10 cellular contexts compared by ENCODE assay signal in the genomic region with DNA sequence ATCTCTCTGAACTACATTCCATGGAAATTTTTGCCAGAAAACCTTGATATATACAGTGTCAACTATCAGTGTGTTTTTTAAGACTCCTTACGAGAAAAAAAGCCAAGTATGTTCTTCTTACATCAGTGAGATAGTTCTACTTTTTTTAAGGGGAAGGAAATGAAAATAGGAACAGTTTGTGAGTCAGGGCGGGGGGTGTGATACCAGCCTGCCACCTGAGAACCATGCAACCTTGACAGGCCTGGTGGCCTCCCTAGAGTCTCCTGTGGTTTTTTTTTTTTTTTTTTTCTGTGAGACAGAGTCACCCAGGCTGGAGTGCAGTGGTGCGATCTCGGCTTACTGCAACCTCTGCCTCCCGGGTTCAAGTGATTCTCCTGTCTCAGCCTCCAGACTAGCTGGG.
DNase-seq lines count a peak whose midpoint lies in the region; ATAC-seq and TF ChIP-seq lines count a peak whose summit lies in the region.
"Had no signal": no experiment of that assay in that cellular context is flagged by ENCODE, and none has a peak within 500 bp of the region (broad histone marks: within the 10 kb centered on the region; RNA-seq: fewer than 3 reads in every experiment).

No MANE protein-coding gene starts in this region.

- H3K36me3 ChIP-seq in spleen = no peaks in the 10 kb centered on the region

- peaks cover 0 to 6% (median 0%) of the 10 kb centered on the region in 8 donors for H3K9me3 ChIP-seq in spleen

- H3K4me3 ChIP-seq in spleen (peak overlapping the region in 1 of 8 donors; percentile 56), lower leg skin (ENCODE audit: low read depth, poor library complexity, severe bottlenecking) (no peak overlapping the region)

- H3K27ac ChIP-seq in spleen (peak overlapping the region; percentile 69 to 95 (median 88)), RWPE1 (no peak overlapping the region)

- no peaks in the 10 kb centered on the region for H3K9me3 Mint-ChIP-seq in activated naive CD4-positive, alpha-beta T cell treated with anti-CD3 and anti-CD28 coated beads for 36 hours
- peaks cover 7% of the 10 kb centered on the region for H3K9me3 Mint-ChIP-seq in activated naive CD4-positive, alpha-beta T cell treated with anti-CD3 and anti-CD28 coated beads, Interleukin-2, amount 10 ng/mL, durations not matched to agents 7 days and 5 days
- H3K9me3 Mint-ChIP-seq: activated naive CD4-positive, alpha-beta T cell treated with anti-CD3 and anti-CD28 coated beads, Interleukin-2, amount 50 U/mL, for 24 hours had no signal

- H3K4me3 Mint-ChIP-seq in activated naive CD4-positive, alpha-beta T cell treated with anti-CD3 and anti-CD28 coated beads for 36 hours = no peak overlapping the region
- H3K4me3 Mint-ChIP-seq in activated naive CD4-positive, alpha-beta T cell treated with anti-CD3 and anti-CD28 coated beads, Interleukin-2, amount 10 ng/mL, durations not matched to agents 7 days and 5 days = no peak overlapping the region
- H3K4me3 Mint-ChIP-seq: activated naive CD4-positive, alpha-beta T cell treated with anti-CD3 and anti-CD28 coated beads, Interleukin-2, amount 50 U/mL, for 24 hours had no signal

- peak; percentile 65 for DNase-seq in activated naive CD4-positive, alpha-beta T cell treated with anti-CD3 and anti-CD28 coated beads for 36 hours
- DNase-seq in activated naive CD4-positive, alpha-beta T cell treated with anti-CD3 and anti-CD28 coated beads, Interleukin-2, amount 10 ng/mL, durations not matched to agents 7 days and 5 days = no peak
- DNase-seq in MV-4-11 (lab: John Stamatoyannopoulos, UW) = peak; percentile 77
- peak; percentile 87 for DNase-seq in spleen
- no peak for DNase-seq in lower leg skin (ENCODE audit: low spot score in 2 of 2)
- no peak for DNase-seq in RWPE1 (ENCODE audit: low spot score)
- DNase-seq in DMS 273 treated with DMSO at 0.1 percent for 48 hours (lab: John Stamatoyannopoulos, UW) = no peak

- ATAC-seq in HG02623 (IDR thresholded peaks at IDR 0.05; ENCODE audit: unreplicated experiment) = peak; percentile 84

- TF ChIP-seq POLR2A in spleen (IDR thresholded peaks at IDR 0.05) (no peak), lower leg skin (IDR thresholded peaks at IDR 0.05) (no peak)

- CTCF ChIA-PET in activated naive CD4-positive, alpha-beta T cell treated with anti-CD3 and anti-CD28 coated beads for 36 hours (lab: Charles Lee) = interaction anchor here (1.4 kb wide), 1 partner anchor 72 kb away, joined by 4 read pairs; no protein-coding TSS in a partner anchor
- CTCF ChIA-PET in activated naive CD4-positive, alpha-beta T cell treated with anti-CD3 and anti-CD28 coated beads, Interleukin-2, amount 10 ng/mL, durations not matched to agents 7 days and 5 days (lab: Charles Lee) = no interaction called here
- CTCF ChIA-PET in RWPE1 (lab: Yijun Ruan, JAX) = interaction anchor here (0.9 kb wide), 1 partner anchor 73 kb away, joined by 3 read pairs; no protein-coding TSS in a partner anchor

- H3K27me3 ChIP-seq in spleen (replicated peaks in 1 of 7) = no peaks in the 10 kb centered on the region

- WGBS in spleen, 5 donors = 27 to 46% (median 30%) methylated on average over 5 of the region's 5 CpGs
- 78 to 85% methylated on average over 5 of the region's 5 CpGs for WGBS in lower leg skin, 2 donors

- POLR2A ChIA-PET in RWPE1 (lab: Yijun Ruan, JAX; ENCODE audit: low non-redundant PET) = no interaction called here

- peaks cover 2 to 76% (median 59%) of the 10 kb centered on the region in 6 donors for H3K4me1 ChIP-seq in spleen

- peak in 1 of 11 experiments; percentile 18 for TF ChIP-seq CTCF in spleen (IDR thresholded peaks at IDR 0.05 in 8 of 11, conservative IDR thresholded peaks at IDR 0.05 in 3 of 11)
- no peak for TF ChIP-seq CTCF in lower leg skin (IDR thresholded peaks at IDR 0.05)
- TF ChIP-seq CTCF in RWPE1 (conservative IDR thresholded peaks at IDR 0.05; ENCODE audit: low read depth) = no peak

- H3K27ac Mint-ChIP-seq in activated naive CD4-positive, alpha-beta T cell treated with anti-CD3 and anti-CD28 coated beads for 36 hours = no peak overlapping the region
- no peak overlapping the region for H3K27ac Mint-ChIP-seq in activated naive CD4-positive, alpha-beta T cell treated with anti-CD3 and anti-CD28 coated beads, Interleukin-2, amount 10 ng/mL, durations not matched to agents 7 days and 5 days
- H3K27ac Mint-ChIP-seq: activated naive CD4-positive, alpha-beta T cell treated with anti-CD3 and anti-CD28 coated beads, Interleukin-2, amount 50 U/mL, for 24 hours had no signal

- intact Hi-C loops in activated naive CD4-positive, alpha-beta T cell treated with anti-CD3 and anti-CD28 coated beads for 36 hours (cut with micrococcal nuclease) = loop anchor here (10.0 kb wide), 1 partner anchor 250 kb away; a partner anchor contains a TSS
- intact Hi-C loops in spleen (cut with DNase I; ENCODE audit: low total_unique reads) = no loop called here
- intact Hi-C loops in lower leg skin (cut with DNase I; ENCODE audit: low total_unique reads) = no loop called here

- H3K36me3 Mint-ChIP-seq in activated naive CD4-positive, alpha-beta T cell treated with anti-CD3 and anti-CD28 coated beads for 36 hours (ENCODE audit: low read depth) = no peaks in the 10 kb centered on the region
- no peaks in the 10 kb centered on the region for H3K36me3 Mint-ChIP-seq in activated naive CD4-positive, alpha-beta T cell treated with anti-CD3 and anti-CD28 coated beads, Interleukin-2, amount 10 ng/mL, durations not matched to agents 7 days and 5 days
- H3K36me3 Mint-ChIP-seq: activated naive CD4-positive, alpha-beta T cell treated with anti-CD3 and anti-CD28 coated beads, Interleukin-2, amount 50 U/mL, for 24 hours had no signal

- H3K27me3 Mint-ChIP-seq in activated naive CD4-positive, alpha-beta T cell treated with anti-CD3 and anti-CD28 coated beads for 36 hours (ENCODE audit: low read depth) = no peaks in the 10 kb centered on the region
- no peaks in the 10 kb centered on the region for H3K27me3 Mint-ChIP-seq in activated naive CD4-positive, alpha-beta T cell treated with anti-CD3 and anti-CD28 coated beads, Interleukin-2, amount 10 ng/mL, durations not matched to agents 7 days and 5 days
- H3K27me3 Mint-ChIP-seq: activated naive CD4-positive, alpha-beta T cell treated with anti-CD3 and anti-CD28 coated beads, Interleukin-2, amount 50 U/mL, for 24 hours; CD4-positive, alpha-beta memory T cell had no signal

- peaks cover 37% of the 10 kb centered on the region for H3K4me1 Mint-ChIP-seq in activated naive CD4-positive, alpha-beta T cell treated with anti-CD3 and anti-CD28 coated beads for 36 hours (ENCODE audit: low read depth)
- H3K4me1 Mint-ChIP-seq in activated naive CD4-positive, alpha-beta T cell treated with anti-CD3 and anti-CD28 coated beads, Interleukin-2, amount 10 ng/mL, durations not matched to agents 7 days and 5 days = peaks cover 22% of the 10 kb centered on the region

Comparison
In these comparisons a context has a peak if more than half of its experiments do, and no peak if none do; other contexts are left out.
1. DNase-seq: peak in activated naive CD4-positive, alpha-beta T cell treated with anti-CD3 and anti-CD28 coated beads for 36 hours (single experiment), MV-4-11 (single experiment) and spleen (single experiment); none in activated naive CD4-positive, alpha-beta T cell treated with anti-CD3 and anti-CD28 coated beads, Interleukin-2, amount 10 ng/mL, durations not matched to agents 7 days and 5 days (single experiment), lower leg skin (0 of 2), RWPE1 (single experiment) and DMS 273 treated with DMSO at 0.1 percent for 48 hours (single experiment).